23 cellular contexts compared by ENCODE assay signal in genomic region chr20:62209850-62210495, GRCh38. TPM values are rescaled to one million over a fixed set of nuclear protein-coding genes. Genes with fewer than 3 reads are reported as not detected.
DNase-seq lines count a peak whose midpoint lies in the region; ATAC-seq, FAIRE-seq and TF ChIP-seq lines count a peak whose summit lies in the region.
"Had no signal": no experiment of that assay in that cellular context is flagged by ENCODE, and none has a peak within 500 bp of the region (broad histone marks: within the 10 kb centered on the region; RNA-seq: fewer than 3 reads in every experiment).

No MANE protein-coding gene starts in this region.

- no peak for TF ChIP-seq RAD21 in H1 (IDR thresholded peaks at IDR 0.05 in 1 of 2, conservative IDR thresholded peaks at IDR 0.05 in 1 of 2; ENCODE audit: low read depth in 2 of 2, low read length in 2 of 2)

- no peaks in the 10 kb centered on the region for H3K9me3 ChIP-seq in H1 (ENCODE audit: insufficient read depth in 2 of 2, low read depth in 1 of 2, low read length in 1 of 2)
- H3K9me3 ChIP-seq in osteoblast (ENCODE audit: low read depth, low read length): no peaks in the 10 kb centered on the region
- no peaks in the 10 kb centered on the region for H3K9me3 ChIP-seq in tibial nerve
- H3K9me3 ChIP-seq: Caco-2 had no signal

- no peaks in the 10 kb centered on the region for H3K79me1 ChIP-seq in H1 (ENCODE audit: low read depth, low read length)

- H3K56ac ChIP-seq in H1 (replicated peaks; ENCODE audit: insufficient read length, low read depth, low read length): no peak overlapping the region

- H2BK15ac ChIP-seq in H1 (ENCODE audit: low read length): peak overlapping the region; percentile 81

- H3K27me3 ChIP-seq in H1 (replicated peaks in 1 of 4; ENCODE audit: control insufficient read depth in 3 of 4, extremely low read depth in 1 of 4, insufficient read depth in 3 of 4, low read length in 3 of 4): no peaks in the 10 kb centered on the region; a peak in 2 of 7 replicates
- peaks cover 23% of the 10 kb centered on the region for H3K27me3 ChIP-seq in osteoblast (ENCODE audit: insufficient read depth, low read length)
- H3K27me3 ChIP-seq in tibial nerve: peaks cover 0 to 46% of the 10 kb centered on the region in 2 donors

- TF ChIP-seq POLR2A in H1 (IDR thresholded peaks at IDR 0.05; ENCODE audit: control extremely low read depth in 1 of 2, low read depth in 2 of 2, low read length in 2 of 2) (no peak), tibial nerve (IDR thresholded peaks at IDR 0.05) (no peak)

- H2AFZ ChIP-seq in H1 (ENCODE audit: low read length) (no peak overlapping the region), osteoblast (ENCODE audit: low read length) (no peak overlapping the region)

- H3K4me2 ChIP-seq in H1 (ENCODE audit: insufficient read depth in 1 of 2, low read depth in 2 of 2, low read length in 2 of 2) (no peak overlapping the region), osteoblast (ENCODE audit: insufficient read depth, low read length) (no peak overlapping the region)
- H3K4me2 ChIP-seq: KMS-11 had no signal

- H3K36me3 ChIP-seq in H1 (ENCODE audit: control insufficient read depth in 2 of 4, insufficient read depth in 4 of 4, low read length in 3 of 4): no peaks in the 10 kb centered on the region
- no peaks in the 10 kb centered on the region for H3K36me3 ChIP-seq in osteoblast (ENCODE audit: insufficient read depth, low read length)
- H3K36me3 ChIP-seq in tibial nerve: peaks cover 0 to 12% (median 0%) of the 10 kb centered on the region in 3 donors

- H2BK12ac ChIP-seq in H1 (ENCODE audit: low read depth, low read length): 0 out of 2 replicates have a peak overlapping the region, but pooled peaks have one; percentile 75

- DNase-seq in left ventricle myocardium superior (peak; percentile 22), Right ventricle myocardium superior (no peak), GM20000 (ENCODE audit: low spot score) (peak; percentile 30), H1 (ENCODE audit: low read depth in 1 of 2, low spot score in 2 of 2) (no peak), osteoblast (ENCODE audit: insufficient read length, low spot score, missing footprints) (peak; percentile 71), tibial nerve (ENCODE audit: low spot score in 2 of 2) (no peak), NCI-H82 treated with DMSO at 0.1 percent for 48 hours (lab: John Stamatoyannopoulos, UW; ENCODE audit: unreplicated experiment) (no peak)
- DNase-seq: CD8-positive, alpha-beta T cell; DMS79 treated with DMSO at 0.1 percent for 48 hours; GF-D8; IMR-90; MM.1S; NCI-H524 treated with DMSO at 0.1 percent for 48 hours; SIG-M5 had no signal

- H3K9ac ChIP-seq in H1 (replicated peaks in 1 of 4; ENCODE audit: extremely low read depth in 1 of 4, low read depth in 3 of 4, low read length in 3 of 4): no peak overlapping the region
- H3K9ac ChIP-seq: KMS-11 had no signal

- TF ChIP-seq EP300 in H1 (IDR thresholded peaks at IDR 0.05; ENCODE audit: borderline replicate concordance in 1 of 2, low read depth in 2 of 2, low read length in 2 of 2) (no peak), tibial nerve (IDR thresholded peaks at IDR 0.05) (no peak)

- CTCF ChIA-PET in H1 (lab: Charles Lee; ENCODE audit: partially characterized antibody): interaction anchor here (0.7 to 2.5 kb wide), 12 partner anchors 8 to 199 kb away, joined by 3 to 9 read pairs (median 4); no protein-coding TSS in a partner anchor

- peak overlapping the region; percentile 47 for H4K91ac ChIP-seq in H1 (replicated peaks; ENCODE audit: insufficient read length, low read length)

- ATAC-seq in left ventricle myocardium superior: no peak
- no peak for ATAC-seq in Right ventricle myocardium superior (ENCODE audit: poor library complexity)
- ATAC-seq: CD8-positive, alpha-beta T cell had no signal

- H3K18ac ChIP-seq in H1 (ENCODE audit: extremely low read depth, low read length): no peak overlapping the region

- TF ChIP-seq CTCF in GM20000 (IDR thresholded peaks at IDR 0.05; ENCODE audit: extremely low read depth, missing control alignments) (no peak), H1 (IDR thresholded peaks at IDR 0.05; ENCODE audit: control extremely low read depth in 1 of 3, insufficient read depth in 1 of 3, low read depth in 1 of 3, low read length in 3 of 3) (no peak), osteoblast (IDR thresholded peaks at IDR 0.05; ENCODE audit: extremely low read depth, low read depth, low read length) (no peak), tibial nerve (IDR thresholded peaks at IDR 0.05) (no peak)

- H3K4me1 ChIP-seq in H1 (replicated peaks in 1 of 4; ENCODE audit: control insufficient read depth in 3 of 4, insufficient read depth in 4 of 4, low read length in 3 of 4): peaks cover 0 to 3% (median 0%) of the 10 kb centered on the region in 4 experiments; a peak in 1 of 7 replicates
- H3K4me1 ChIP-seq in osteoblast (ENCODE audit: insufficient read depth, low read length): peaks cover 6% of the 10 kb centered on the region
- H3K4me1 ChIP-seq in tibial nerve: peaks cover 0 to 7% (median 0%) of the 10 kb centered on the region in 4 donors
- H3K4me1 ChIP-seq: Caco-2 had no signal

- H2BK5ac ChIP-seq in H1 (ENCODE audit: low read depth, low read length): no peak overlapping the region

- no peak overlapping the region for H2BK20ac ChIP-seq in H1 (ENCODE audit: low read length)

- no peak overlapping the region for H4K5ac ChIP-seq in H1 (ENCODE audit: insufficient read length, low read depth, low read length)

- no peak overlapping the region for H2BK120ac ChIP-seq in H1 (replicated peaks; ENCODE audit: low read depth, low read length)

- H2AK5ac ChIP-seq in H1 (ENCODE audit: low read depth, low read length): no peak overlapping the region

- H3K14ac ChIP-seq in H1 (ENCODE audit: insufficient read length): no peak overlapping the region

- H4K20me1 ChIP-seq in H1 (replicated peaks in 1 of 2; ENCODE audit: control insufficient read depth in 1 of 2, insufficient read depth in 2 of 2, low read length in 2 of 2) (peaks cover 0 to 2% of the 10 kb centered on the region in 2 experiments), osteoblast (ENCODE audit: insufficient read depth, low read length) (peaks cover 17% of the 10 kb centered on the region)

- H3K27ac ChIP-seq in H1 (ENCODE audit: low read depth, low read length): no peak overlapping the region; the same call in 1 of the 2 replicates
- no peak overlapping the region for H3K27ac ChIP-seq in osteoblast (ENCODE audit: low read depth, low read length)
- no peak overlapping the region for H3K27ac ChIP-seq in tibial nerve
- H3K27ac ChIP-seq: C4-2B, KMS-11, RWPE1, SK-N-MC had no signal

- 85% methylated on average over 14 of the region's 17 CpGs; no CpG with 5 or more reads in 1 of the 2 experiments for WGBS in H1 (ENCODE audit: extremely low coverage in 1 of 2, insufficient coverage in 1 of 2, insufficient read length in 1 of 2, insufficient replicate concordance in 2 of 2, low coverage in 1 of 2, low lambda C conversion rate in 2 of 2, missing lambda C conversion rate in 1 of 2), 2 experiments
- 48 to 58% methylated on average over 17 of the region's 17 CpGs for WGBS in tibial nerve, 2 donors

- intact Hi-C loops in left ventricle myocardium superior (cut with micrococcal nuclease) (no loop called here), Right ventricle myocardium superior (cut with DNase I) (no loop called here)

- H3K23ac ChIP-seq in H1 (ENCODE audit: insufficient read length): no peak overlapping the region

- no peak overlapping the region for H3K4ac ChIP-seq in H1 (replicated peaks; ENCODE audit: insufficient read length, low read depth, low read length)

- POLR2A ChIA-PET in H1 (lab: Charles Lee; ENCODE audit: partially characterized antibody): interaction anchor here (1.0 to 1.2 kb wide), 2 partner anchors 9 to 48 kb away, joined by 3 to 4 read pairs; no protein-coding TSS in a partner anchor

- H3K79me2 ChIP-seq in H1 (ENCODE audit: control insufficient read depth in 1 of 2, insufficient read depth in 2 of 2, low read length in 2 of 2) (no peaks in the 10 kb centered on the region), osteoblast (ENCODE audit: insufficient read depth, low read length) (no peaks in the 10 kb centered on the region)

- H3K4me3 ChIP-seq in H1 (ENCODE audit: extremely low read depth in 1 of 4, insufficient read depth in 2 of 4, low read depth in 3 of 4, low read length in 4 of 4) (no peak overlapping the region), osteoblast (ENCODE audit: insufficient read depth, low read length) (no peak overlapping the region), tibial nerve (no peak overlapping the region)
- H3K4me3 ChIP-seq: SK-N-MC had no signal

- peak overlapping the region; percentile 8; the same call in 1 of the 2 replicates for H4K8ac ChIP-seq in H1 (ENCODE audit: extremely low read depth, insufficient read depth, low read length)

- no peaks in the 10 kb centered on the region for H3K23me2 ChIP-seq in H1 (ENCODE audit: low read depth, low read length)

- no peak for FAIRE-seq in H1 (lab: Jason Lieb, UNC)
- FAIRE-seq: A204.1, GM12891 had no signal

RNA-seq across cellular contexts. Expression of gene HRH3, which starts 10.1 kb away (rescaled TPM):
- total RNA-seq in left ventricle myocardium superior (not detected), Right ventricle myocardium superior (not detected), osteoblast (not detected in 2 replicates), tibial nerve (not detected)
- 4.4 and 4.5 TPM in 2 replicates for total RNA-seq in H1 (2021; fragmentation: NEBNext Ultra II Directional; extraction: Animal tissue kit (Norgen Biotek cat#: 25700))
- 2.0 and 3.1 TPM in 2 replicates for polyA plus RNA-seq in H1 (2011; rRNA removed)
- 1.1 TPM for polyA plus RNA-seq in H1 (2011; cell fraction: cytosol; rRNA removed)
- 6.5 TPM for polyA plus RNA-seq in H1 (2011; cell fraction: nucleus; rRNA removed)
- 2.9 to 8.2 TPM (median 6.9 TPM) in 4 replicates for polyA plus RNA-seq in H1 (2012, experiment 1 of 2)
- polyA plus RNA-seq in H1 (2012, experiment 2 of 2): 5.6 TPM
- 3.7 TPM for polyA plus RNA-seq in H1 (2013, experiment 1 of 2)
- polyA plus RNA-seq in H1 (2013, experiment 2 of 2): 4.0 TPM
- 0.54 and 0.66 TPM in 2 replicates for polyA minus RNA-seq in H1 (2011; rRNA and poly(A)+ RNA removed)
- polyA minus RNA-seq in H1 (2011; cell fraction: cytosol; rRNA and poly(A)+ RNA removed): 3.4 TPM
- polyA minus RNA-seq in H1 (2011; cell fraction: nucleus; rRNA and poly(A)+ RNA removed): 1.6 TPM
- total RNA-seq: Caco-2; CD8-positive, alpha-beta T cell; HT1080; IMR-90 had no signal
- polyA plus RNA-seq: AG04450, IMR-90 had no signal

RNA-seq across cellular contexts. Expression of gene MTG2, which starts 27.1 kb away (rescaled TPM):
- total RNA-seq in left ventricle myocardium superior (27.3 TPM), Right ventricle myocardium superior (20.8 TPM), osteoblast (22.1 and 25.0 TPM in 2 replicates), tibial nerve (10 to 100 TPM; 24.7 to 46.9 (median 41.6) TPM)
- total RNA-seq in H1 (2021; fragmentation: NEBNext Ultra II Directional; extraction: Animal tissue kit (Norgen Biotek cat#: 25700)): 22.8 and 24.1 TPM in 2 replicates
- 14.4 and 24.7 TPM in 2 replicates for polyA plus RNA-seq in H1 (2011; rRNA removed)
- 18.4 TPM for polyA plus RNA-seq in H1 (2011; cell fraction: cytosol; rRNA removed)
- polyA plus RNA-seq in H1 (2011; cell fraction: nucleus; rRNA removed): 19.7 TPM
- polyA plus RNA-seq in H1 (2012, experiment 1 of 2): 17.7 to 22.3 TPM (median 18.6 TPM) in 4 replicates
- polyA plus RNA-seq in H1 (2012, experiment 2 of 2): 18.3 TPM
- 23.6 TPM for polyA plus RNA-seq in H1 (2013, experiment 1 of 2)
- polyA plus RNA-seq in H1 (2013, experiment 2 of 2): 23.9 TPM
- polyA minus RNA-seq in H1 (2011; rRNA and poly(A)+ RNA removed): 7.7 and 10.8 TPM in 2 replicates
- polyA minus RNA-seq in H1 (2011; cell fraction: cytosol; rRNA and poly(A)+ RNA removed): 8.8 TPM
- polyA minus RNA-seq in H1 (2011; cell fraction: nucleus; rRNA and poly(A)+ RNA removed): 12.1 TPM

RNA-seq across cellular contexts. Expression of gene OSBPL2, which starts 28.3 kb away (rescaled TPM):
- 60.0 TPM for total RNA-seq in left ventricle myocardium superior
- 52.3 TPM for total RNA-seq in Right ventricle myocardium superior
- total RNA-seq in H1 (2021; fragmentation: NEBNext Ultra II Directional; extraction: Animal tissue kit (Norgen Biotek cat#: 25700)): 42.4 and 42.6 TPM in 2 replicates
- polyA plus RNA-seq in H1 (2011; rRNA removed): 11.7 and 16.9 TPM in 2 replicates
- 17.9 TPM for polyA plus RNA-seq in H1 (2011; cell fraction: cytosol; rRNA removed)
- polyA plus RNA-seq in H1 (2011; cell fraction: nucleus; rRNA removed): 47.6 TPM
- polyA plus RNA-seq in H1 (2012, experiment 1 of 2): 21.7 to 24.9 TPM (median 23.7 TPM) in 4 replicates
- polyA plus RNA-seq in H1 (2012, experiment 2 of 2): 5.0 TPM
- 17.0 TPM for polyA plus RNA-seq in H1 (2013, experiment 1 of 2)
- 15.9 TPM for polyA plus RNA-seq in H1 (2013, experiment 2 of 2)
- 51.4 and 59.5 TPM in 2 replicates for polyA minus RNA-seq in H1 (2011; rRNA and poly(A)+ RNA removed)
- polyA minus RNA-seq in H1 (2011; cell fraction: cytosol; rRNA and poly(A)+ RNA removed): 16.6 TPM
- polyA minus RNA-seq in H1 (2011; cell fraction: nucleus; rRNA and poly(A)+ RNA removed): 25.7 TPM
- total RNA-seq in osteoblast: 35.8 and 39.8 TPM in 2 replicates
- total RNA-seq in tibial nerve: 10 to 100 TPM; 23.1 to 31.6 (median 27.1) TPM

Comparison
In these comparisons a context has a peak if more than half of its experiments do, and no peak if none do; other contexts are left out.
1. DNase-seq: peak in left ventricle myocardium superior (single experiment), GM20000 (single experiment) and osteoblast (single experiment); none in Right ventricle myocardium superior (single experiment), H1 (0 of 2), tibial nerve (0 of 2) and NCI-H82 treated with DMSO at 0.1 percent for 48 hours (single experiment).